19 cellular contexts compared by ENCODE assay signal in the genomic region with DNA sequence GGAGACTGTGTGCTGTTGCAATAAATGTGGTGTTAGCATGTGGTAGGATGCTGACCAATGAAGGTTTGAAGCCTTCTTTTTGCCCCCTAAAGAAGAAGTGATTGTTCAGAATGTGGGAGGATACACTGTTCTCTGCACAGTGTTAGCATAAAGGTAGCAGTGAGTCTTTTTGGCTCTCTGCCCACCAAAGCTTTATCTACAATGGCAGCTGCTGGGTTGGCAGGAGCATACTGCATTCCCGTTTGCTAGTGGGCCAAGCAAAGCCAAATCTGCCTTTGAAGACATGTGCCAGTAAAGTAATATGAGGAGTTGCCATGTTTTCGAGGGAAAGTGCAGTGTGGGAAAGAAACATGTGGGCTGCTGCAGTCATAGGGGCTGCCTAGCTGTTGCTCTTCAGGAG. TPM values are rescaled to one million over a fixed set of nuclear protein-coding genes. Genes with fewer than 3 reads are reported as not detected.
"Had no signal": no experiment of that assay in that cellular context is flagged by ENCODE, and none has a peak within 500 bp of the region (broad histone marks: within the 10 kb centered on the region; RNA-seq: fewer than 3 reads in every experiment).

No MANE protein-coding gene starts in this region.

RNA-seq across cellular contexts. Expression of gene BPY2, which starts 56.4 kb away (rescaled TPM):
- total RNA-seq: activated naive CD4-positive, alpha-beta T cell treated with anti-CD3 and anti-CD28 coated beads for 36 hours; activated naive CD4-positive, alpha-beta T cell treated with anti-CD3 and anti-CD28 coated beads, Interleukin-2, amount 50 U/mL, for 72 hours; activated naive CD8-positive, alpha-beta T cell treated with anti-CD3 and anti-CD28 coated beads for 36 hours; activated naive CD8-positive, alpha-beta T cell treated with anti-CD3 and anti-CD28 coated beads, Interleukin-2, amount 10 ng/mL, durations not matched to agents 7 days and 5 days; activated T-cell treated with anti-CD3 and anti-CD28 coated beads, Interleukin-2, amount 50 U/mL, for 4 hours; activated T-cell treated with anti-CD3 and anti-CD28 coated beads, Interleukin-2, amount 50 U/mL, for 72 hours; activated T-helper 1 cell treated with anti-CD3 and anti-CD28 coated beads, Interleukin-12 subunit alpha, Interleukin-12 subunit beta, Interleukin-2, Interleukin-4 antibody, amounts not matched to agents 30 ng/mL and 10 ng/mL and 1 ng/mL, durations not matched to agents 14 hours and 24 hours and 36 hours; activated T-helper 17 cell treated with anti-CD3 and anti-CD28 coated beads, Interleukin-2, amount 50 U/mL, for 72 hours; activated T-helper 2 cell treated with anti-CD3 and anti-CD28 coated beads, Interferon-gamma antibody, Interleukin-2, Interleukin-4, amounts not matched to agents 10 μg/mL and 5 μg/mL and 100 μg/mL, durations not matched to agents 14 hours and 24 hours and 36 hours; adrenal gland; aorta; ascending aorta; astrocyte; breast epithelium; bronchial epithelial cell; cardiac muscle cell; cardiac septum; cerebellum; chondrocyte had no signal
